ENCODE assay signal across 8 cellular contexts in the genomic region with DNA sequence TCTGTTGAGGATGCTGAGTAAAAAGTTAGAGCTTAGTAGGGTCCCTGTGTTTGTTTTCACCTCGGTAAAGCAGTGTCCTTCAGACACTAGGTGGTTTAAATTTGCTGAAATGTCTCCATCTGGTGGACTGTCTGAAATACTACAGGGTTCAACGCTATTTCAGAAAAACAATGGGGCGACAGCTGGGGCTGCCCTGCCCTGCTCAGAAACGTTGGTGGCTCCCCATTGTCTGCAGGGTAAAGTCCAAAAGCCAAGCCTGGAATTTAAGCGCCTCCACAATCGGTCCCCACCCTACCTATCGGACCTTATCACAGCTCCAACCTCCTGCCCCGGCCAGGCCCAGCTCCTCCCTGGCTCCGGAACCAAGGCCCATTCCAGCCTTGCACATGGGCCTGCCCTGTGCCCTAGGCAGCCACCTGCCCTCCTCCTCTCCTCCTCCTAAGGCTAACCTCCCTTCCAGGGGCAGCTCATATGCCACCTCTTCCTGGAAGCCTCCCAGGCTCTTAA. TPM values are rescaled to one million over a fixed set of nuclear protein-coding genes. Genes with fewer than 3 reads are reported as not detected.
A peak's percentile ranks its signal among the peaks of the same experiment; 100 is the strongest.
DNase-seq lines count a peak whose midpoint lies in the region; ATAC-seq and TF ChIP-seq lines count a peak whose summit lies in the region.

No MANE protein-coding gene starts in this region.

- no peak overlapping the region for H3K4me3 ChIP-seq in neutrophil (ENCODE audit: low read depth in 1 of 2, low read length in 1 of 2)

- H3K36me3 Mint-ChIP-seq in activated T-cell treated with anti-CD3 and anti-CD28 coated beads, Interleukin-2, amount 50 U/mL, for 4 hours (ENCODE audit: insufficient read depth), result no peaks in the 10 kb centered on the region

- peak; percentile 79 for TF ChIP-seq CTCF in neutrophil (IDR thresholded peaks at IDR 0.05)

- DNase-seq in Ammon's horn (ENCODE audit: low spot score), result peak; percentile 63
- DNase-seq in NCI-H2196 (lab: John Stamatoyannopoulos, UW; ENCODE audit: unreplicated experiment), result peak; percentile 10
- DNase-seq in activated T-cell treated with anti-CD3 and anti-CD28 coated beads, Interleukin-2, amount 50 U/mL, for 4 hours, result peak; percentile 8
- DNase-seq in foreskin melanocyte, result peak; percentile 43
- DNase-seq in HK-2 (ENCODE audit: unreplicated experiment), result no peak

- no peaks in the 10 kb centered on the region for H3K9me3 ChIP-seq in neutrophil

- H3K9me3 Mint-ChIP-seq in activated T-cell treated with anti-CD3 and anti-CD28 coated beads, Interleukin-2, amount 50 U/mL, for 4 hours, result no peaks in the 10 kb centered on the region

- no peaks in the 10 kb centered on the region for H3K36me3 ChIP-seq in neutrophil

- H3K4me3 Mint-ChIP-seq in activated T-cell treated with anti-CD3 and anti-CD28 coated beads, Interleukin-2, amount 50 U/mL, for 4 hours, result no peak overlapping the region

- no peak overlapping the region for H3K27ac ChIP-seq in neutrophil

- H3K4me1 ChIP-seq in neutrophil (ENCODE audit: control insufficient read depth in 1 of 2, insufficient read depth in 1 of 2, low read depth in 1 of 2, low read length in 1 of 2), result peaks cover 41 to 42% of the 10 kb centered on the region in 2 experiments

- ATAC-seq in GM18498 (IDR thresholded peaks at IDR 0.05; ENCODE audit: unreplicated experiment) (peak; percentile 29), GM21576 (IDR thresholded peaks at IDR 0.05; ENCODE audit: unreplicated experiment) (no peak)
- ATAC-seq in activated T-cell treated with anti-CD3 and anti-CD28 coated beads, Interleukin-2, amount 50 U/mL, for 4 hours, result no peak

- H3K27me3 ChIP-seq in neutrophil, result no peaks in the 10 kb centered on the region

- peaks cover 16% of the 10 kb centered on the region for H3K4me1 Mint-ChIP-seq in activated T-cell treated with anti-CD3 and anti-CD28 coated beads, Interleukin-2, amount 50 U/mL, for 4 hours (ENCODE audit: low read depth)

- no peaks in the 10 kb centered on the region for H3K27me3 Mint-ChIP-seq in activated T-cell treated with anti-CD3 and anti-CD28 coated beads, Interleukin-2, amount 50 U/mL, for 4 hours (ENCODE audit: low read depth)

RNA-seq across cellular contexts. Expression of a gene that starts 4.3 kb away (rescaled TPM):
- total RNA-seq in activated T-cell treated with anti-CD3 and anti-CD28 coated beads, Interleukin-2, amount 50 U/mL, for 4 hours, result 10 to 100 TPM; 30.6 to 38.8 (median 35.9) TPM
